In genomic region chr10:89795840-89796239, GRCh38 we compare ENCODE assay signal across 25 cellular contexts.
DNase-seq lines count a peak whose midpoint lies in the region; ATAC-seq and TF ChIP-seq lines count a peak whose summit lies in the region.
"Had no signal": no experiment of that assay in that cellular context is flagged by ENCODE, and none has a peak within 500 bp of the region (broad histone marks: within the 10 kb centered on the region; RNA-seq: fewer than 3 reads in every experiment).

No MANE protein-coding gene starts in this region.

- H3K4me3 ChIP-seq in ovary (no peak overlapping the region), MG63 (no peak overlapping the region)
- H3K4me3 ChIP-seq: transverse colon had no signal

- H3K9me3 ChIP-seq in ovary = no peaks in the 10 kb centered on the region
- H3K9me3 ChIP-seq in MG63 = no peaks in the 10 kb centered on the region
- H3K9me3 ChIP-seq: transverse colon had no signal

- H3K27me3 ChIP-seq in ovary (no peaks in the 10 kb centered on the region), MG63 (no peaks in the 10 kb centered on the region)
- H3K27me3 ChIP-seq: transverse colon had no signal

- H3K36me3 Mint-ChIP-seq in stimulated activated memory B cell treated with anti-CD40 and anti-IgM and Interleukin-4, amounts not matched to agents 10 μg/mL and 1 μg/mL and 100 μg/mL, for 72 hours = no peaks in the 10 kb centered on the region
- H3K36me3 Mint-ChIP-seq: CD8-positive, alpha-beta memory T cell; mesothelial cell of epicardium; WTC11 had no signal

- no peak for TF ChIP-seq POLR2A in ovary (IDR thresholded peaks at IDR 0.05)

- H3K36me3 ChIP-seq in ovary = no peaks in the 10 kb centered on the region
- H3K36me3 ChIP-seq in MG63 = no peaks in the 10 kb centered on the region
- H3K36me3 ChIP-seq: transverse colon had no signal

- H3K9me3 Mint-ChIP-seq in stimulated activated memory B cell treated with anti-CD40 and anti-IgM and Interleukin-4, amounts not matched to agents 10 μg/mL and 1 μg/mL and 100 μg/mL, for 72 hours = no peaks in the 10 kb centered on the region
- H3K9me3 Mint-ChIP-seq: activated CD8-positive, alpha-beta T cell treated with anti-CD3 and anti-CD28 coated beads for 36 hours; activated naive CD4-positive, alpha-beta T cell treated with anti-CD3 and anti-CD28 coated beads for 36 hours; activated T-cell treated with anti-CD3 and anti-CD28 coated beads, Interleukin-2, amount 50 U/mL, for 24 hours; CD8-positive, alpha-beta memory T cell; H9; mesothelial cell of epicardium; nephron had no signal

- intact Hi-C loops in ovary (cut with DNase I) = loop anchor here in 1 of 4 donors (10.0 kb wide), 1 partner anchor 1069 kb away; no protein-coding TSS in a partner anchor

- H3K4me1 Mint-ChIP-seq in stimulated activated memory B cell treated with anti-CD40 and anti-IgM and Interleukin-4, amounts not matched to agents 10 μg/mL and 1 μg/mL and 100 μg/mL, for 72 hours = peaks cover 10% of the 10 kb centered on the region
- H3K4me1 Mint-ChIP-seq: CD8-positive, alpha-beta memory T cell had no signal

- DNase-seq in ovary (no peak), MG63 (no peak)
- no peak for DNase-seq in NK-92 treated with Interleukin-12 subunit alpha and Interleukin-12 subunit beta, amount 100 ng/mL, for 24 hours (lab: John Stamatoyannopoulos, UW)
- DNase-seq: activated CD8-positive, alpha-beta T cell treated with anti-CD3 and anti-CD28 coated beads for 36 hours; activated naive CD4-positive, alpha-beta T cell treated with anti-CD3 and anti-CD28 coated beads for 36 hours; activated T-cell treated with anti-CD3 and anti-CD28 coated beads, Interleukin-2, amount 50 U/mL, for 24 hours; CD8-positive, alpha-beta memory T cell; central memory CD4-positive, alpha-beta T cell; DMS53; H9; Karpas-422; NCI-H1105; NCI-H2081 treated with DMSO at 0.1 percent for 48 hours; NCI-H524 treated with DMSO at 0.1 percent for 48 hours; posterior cingulate gyrus; SIG-M5; stimulated activated naive CD8-positive, alpha-beta T cell treated with anti-CD3 and anti-CD28 coated beads, Interleukin-15, Interleukin-2, amounts not matched to agents 100 U/mL and 50 U/mL, for 24 hours; transverse colon had no signal

- no peak overlapping the region for H3K27ac ChIP-seq in ovary
- H3K27ac ChIP-seq: transverse colon had no signal

- WGBS in ovary, 3 donors = 30 to 42% (median 32%) methylated on average over 1 of the region's 1 CpG

- no peaks in the 10 kb centered on the region for H3K4me1 ChIP-seq in ovary (ENCODE audit: insufficient read depth)
- H3K4me1 ChIP-seq: transverse colon had no signal

- no peak for TF ChIP-seq CTCF in ovary (IDR thresholded peaks at IDR 0.05)

- H3K27me3 Mint-ChIP-seq in stimulated activated memory B cell treated with anti-CD40 and anti-IgM and Interleukin-4, amounts not matched to agents 10 μg/mL and 1 μg/mL and 100 μg/mL, for 72 hours = peaks cover 16% of the 10 kb centered on the region

- no peak for TF ChIP-seq EP300 in ovary (IDR thresholded peaks at IDR 0.05)

- H3K4me3 Mint-ChIP-seq in stimulated activated memory B cell treated with anti-CD40 and anti-IgM and Interleukin-4, amounts not matched to agents 10 μg/mL and 1 μg/mL and 100 μg/mL, for 72 hours = no peak overlapping the region
- H3K4me3 Mint-ChIP-seq: activated CD8-positive, alpha-beta T cell treated with anti-CD3 and anti-CD28 coated beads for 36 hours; activated naive CD4-positive, alpha-beta T cell treated with anti-CD3 and anti-CD28 coated beads for 36 hours; activated T-cell treated with anti-CD3 and anti-CD28 coated beads, Interleukin-2, amount 50 U/mL, for 24 hours; CD8-positive, alpha-beta memory T cell; H9; mesothelial cell of epicardium; nephron; WTC11 had no signal

- ATAC-seq in GM18907 (IDR thresholded peaks at IDR 0.05; ENCODE audit: unreplicated experiment) (peak; percentile 70), GM21717 (IDR thresholded peaks at IDR 0.05; ENCODE audit: unreplicated experiment) (peak; percentile 55), HG03342 (IDR thresholded peaks at IDR 0.05; ENCODE audit: unreplicated experiment) (peak; percentile 44)
- peak; percentile 65 for ATAC-seq in stimulated activated memory B cell treated with anti-CD40 and anti-IgM and Interleukin-4, amounts not matched to agents 10 μg/mL and 1 μg/mL and 100 μg/mL, for 72 hours
- ATAC-seq: activated CD8-positive, alpha-beta T cell treated with anti-CD3 and anti-CD28 coated beads for 36 hours; stimulated activated naive CD8-positive, alpha-beta T cell treated with anti-CD3 and anti-CD28 coated beads, Interleukin-15, Interleukin-2, amounts not matched to agents 100 U/mL and 50 U/mL, for 24 hours; WTC11 had no signal

- H3K27ac Mint-ChIP-seq in stimulated activated memory B cell treated with anti-CD40 and anti-IgM and Interleukin-4, amounts not matched to agents 10 μg/mL and 1 μg/mL and 100 μg/mL, for 72 hours = no peak overlapping the region
- H3K27ac Mint-ChIP-seq: activated CD8-positive, alpha-beta T cell treated with anti-CD3 and anti-CD28 coated beads for 36 hours; activated naive CD4-positive, alpha-beta T cell treated with anti-CD3 and anti-CD28 coated beads for 36 hours; activated T-cell treated with anti-CD3 and anti-CD28 coated beads, Interleukin-2, amount 50 U/mL, for 24 hours; CD8-positive, alpha-beta memory T cell; mesothelial cell of epicardium; nephron; WTC11 had no signal
